ENCODE assay signal across 19 cellular contexts in the genomic region with DNA sequence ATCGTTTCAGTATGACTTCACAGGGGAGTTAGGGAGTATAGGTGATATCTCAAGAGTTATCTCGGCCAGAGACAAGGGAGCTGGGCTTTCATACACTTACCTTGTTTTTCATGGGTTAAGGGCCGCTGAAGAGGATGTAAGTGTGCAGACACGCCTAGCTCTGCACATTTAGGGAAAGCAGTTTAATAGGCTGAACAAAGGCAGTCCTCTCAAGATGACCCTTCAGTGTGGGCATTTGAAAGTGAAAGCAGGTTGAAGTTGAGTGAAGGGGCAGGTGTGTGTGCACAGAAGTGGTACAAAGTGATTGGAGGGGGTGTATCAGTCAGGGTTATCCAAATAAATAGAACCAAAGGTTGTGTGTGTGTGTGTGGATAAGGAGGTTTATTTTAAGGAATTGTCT. TPM values are rescaled to one million over a fixed set of nuclear protein-coding genes. Genes with fewer than 3 reads are reported as not detected.
DNase-seq lines count a peak whose midpoint lies in the region; ATAC-seq lines count a peak whose summit lies in the region.
"Had no signal": no experiment of that assay in that cellular context is flagged by ENCODE, and none has a peak within 500 bp of the region (broad histone marks: within the 10 kb centered on the region; RNA-seq: fewer than 3 reads in every experiment).

No MANE protein-coding gene starts in this region.

- POLR2A ChIA-PET in activated CD4-positive, alpha-beta memory T cell treated with anti-CD3 and anti-CD28 coated beads for 36 hours (lab: Charles Lee), result no interaction called here

- no peaks in the 10 kb centered on the region for H3K27me3 Mint-ChIP-seq in activated T-helper 17 cell treated with anti-CD3 and anti-CD28 coated beads, Interleukin-2, amount 50 U/mL, for 72 hours
- peaks cover 5% of the 10 kb centered on the region for H3K27me3 Mint-ChIP-seq in activated CD4-positive, alpha-beta memory T cell treated with anti-CD3 and anti-CD28 coated beads for 36 hours
- H3K27me3 Mint-ChIP-seq: progenitor cell of endocrine pancreas had no signal

- DNase-seq in DMS153 treated with DMSO at 0.1 percent for 48 hours (lab: John Stamatoyannopoulos, UW; ENCODE audit: unreplicated experiment) (peak; percentile 17), NCI-H187 treated with DMSO at 0.1 percent for 48 hours (lab: John Stamatoyannopoulos, UW) (peak; percentile 85), retina (peak; percentile 5)
- DNase-seq in activated CD4-positive, alpha-beta memory T cell treated with anti-CD3 and anti-CD28 coated beads for 36 hours, result no peak
- DNase-seq: activated CD4-positive, CD25-positive, alpha-beta regulatory T cell; AML-193; glutamatergic neuron; mammary epithelial cell; naive thymus-derived CD4-positive, alpha-beta T cell; NCI-H1436; NCI-H524 treated with DMSO at 0.1 percent for 48 hours; PC-3; stimulated activated CD4-positive, alpha-beta T cell treated with anti-CD3 and anti-CD28 coated beads, Interleukin-4, amount 100 ng/mL, for 4 hours; T-helper 2 cell had no signal

- peaks cover 5% of the 10 kb centered on the region for H3K4me1 Mint-ChIP-seq in activated T-helper 17 cell treated with anti-CD3 and anti-CD28 coated beads, Interleukin-2, amount 50 U/mL, for 72 hours
- peaks cover 3% of the 10 kb centered on the region for H3K4me1 Mint-ChIP-seq in activated CD4-positive, alpha-beta memory T cell treated with anti-CD3 and anti-CD28 coated beads for 36 hours (ENCODE audit: low read depth)

- ATAC-seq in activated T-helper 17 cell treated with anti-CD3 and anti-CD28 coated beads, Interleukin-2, amount 50 U/mL, for 72 hours (replicated peaks), result no peak
- ATAC-seq in GM21576 (IDR thresholded peaks at IDR 0.05; ENCODE audit: unreplicated experiment), result no peak
- ATAC-seq in HG02852 (IDR thresholded peaks at IDR 0.05; ENCODE audit: unreplicated experiment), result no peak
- ATAC-seq: esophagus mucosa; naive thymus-derived CD4-positive, alpha-beta T cell; PC-3 had no signal

- no peaks in the 10 kb centered on the region for H3K36me3 Mint-ChIP-seq in activated T-helper 17 cell treated with anti-CD3 and anti-CD28 coated beads, Interleukin-2, amount 50 U/mL, for 72 hours (ENCODE audit: low read depth)
- H3K36me3 Mint-ChIP-seq in activated CD4-positive, alpha-beta memory T cell treated with anti-CD3 and anti-CD28 coated beads for 36 hours, result peaks cover under 1% of the 10 kb centered on the region

- no peak overlapping the region for H3K27ac Mint-ChIP-seq in activated T-helper 17 cell treated with anti-CD3 and anti-CD28 coated beads, Interleukin-2, amount 50 U/mL, for 72 hours
- no peak overlapping the region for H3K27ac Mint-ChIP-seq in activated CD4-positive, alpha-beta memory T cell treated with anti-CD3 and anti-CD28 coated beads for 36 hours
- H3K27ac Mint-ChIP-seq: progenitor cell of endocrine pancreas had no signal

- H3K9me3 Mint-ChIP-seq in activated T-helper 17 cell treated with anti-CD3 and anti-CD28 coated beads, Interleukin-2, amount 50 U/mL, for 72 hours, result peaks cover 6% of the 10 kb centered on the region
- H3K9me3 Mint-ChIP-seq in activated CD4-positive, alpha-beta memory T cell treated with anti-CD3 and anti-CD28 coated beads for 36 hours, result peaks cover 2% of the 10 kb centered on the region

- CTCF ChIA-PET in activated CD4-positive, alpha-beta memory T cell treated with anti-CD3 and anti-CD28 coated beads for 36 hours (lab: Charles Lee), result no interaction called here

- intact Hi-C loops in activated CD4-positive, alpha-beta memory T cell treated with anti-CD3 and anti-CD28 coated beads for 36 hours (cut with micrococcal nuclease), result no loop called here

- peak overlapping the region; percentile 90 for H3K4me3 Mint-ChIP-seq in activated T-helper 17 cell treated with anti-CD3 and anti-CD28 coated beads, Interleukin-2, amount 50 U/mL, for 72 hours
- no peak overlapping the region for H3K4me3 Mint-ChIP-seq in activated CD4-positive, alpha-beta memory T cell treated with anti-CD3 and anti-CD28 coated beads for 36 hours

RNA-seq across cellular contexts. Expression of a gene that starts 33.1 kb away (rescaled TPM):
- 10 to 100 TPM; 12.7 to 18.7 TPM for total RNA-seq in activated T-helper 17 cell treated with anti-CD3 and anti-CD28 coated beads, Interleukin-2, amount 50 U/mL, for 72 hours
- 10 to 100 TPM in 1 of 2 experiments, 1 to 10 TPM in 1; 10.0 to 11.4 TPM for total RNA-seq in activated CD4-positive, alpha-beta memory T cell treated with anti-CD3 and anti-CD28 coated beads for 36 hours
